In the genomic region with DNA sequence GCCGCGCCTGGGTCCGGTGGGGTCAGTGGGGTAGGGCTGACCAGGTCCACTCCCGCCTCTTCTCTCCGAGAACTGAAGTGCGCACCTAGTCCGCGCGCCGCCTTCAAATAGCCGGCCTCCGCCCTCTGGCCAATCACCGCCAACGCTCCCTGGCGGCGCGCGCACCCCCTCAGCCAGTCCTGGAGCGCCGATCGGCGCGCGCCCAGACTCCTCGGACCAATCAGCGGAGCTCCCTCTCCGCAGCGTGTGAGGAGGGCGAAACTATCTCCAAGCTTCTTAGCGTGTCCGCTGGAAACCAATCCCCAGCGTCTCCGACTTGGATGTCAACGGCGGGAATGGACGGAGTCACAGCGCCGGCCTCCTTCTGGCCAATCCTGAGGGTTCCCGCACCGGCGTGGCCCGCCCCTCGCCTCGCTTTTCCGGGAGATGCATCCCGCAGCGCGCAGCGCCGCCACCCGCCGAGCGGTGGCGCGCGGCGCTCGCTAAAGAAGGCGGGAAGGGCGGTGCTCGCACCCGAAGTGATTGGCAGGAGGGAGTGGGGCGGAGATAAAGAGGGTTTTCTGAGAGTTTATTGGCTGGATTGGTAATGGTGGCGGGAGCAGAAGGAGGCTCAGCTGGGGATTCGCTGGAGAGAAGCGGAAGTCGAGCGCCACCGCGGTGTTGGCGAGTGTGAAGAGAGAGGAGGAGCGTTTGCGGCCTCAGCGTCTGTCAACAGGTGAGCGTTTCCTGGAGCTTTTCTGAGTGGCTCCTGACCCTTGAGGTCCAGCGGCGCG, we compare ENCODE assay signal across 8 cellular contexts. TPM values are rescaled to one million over a fixed set of nuclear protein-coding genes. Genes with fewer than 3 reads are reported as not detected.
DNase-seq lines count a peak whose midpoint lies in the region; ATAC-seq and TF ChIP-seq lines count a peak whose summit lies in the region.

A gene (minus strand): TSS at position 81 of the 773 bp plus-strand sequence. CDS start 133 bp downstream, outside the sequence.

- H3K27ac Mint-ChIP-seq in activated CD4-positive, alpha-beta T cell treated with anti-CD3 and anti-CD28 coated beads, Interleukin-2, amount 10 ng/mL, durations not matched to agents 24 days and 14 days: peak within 1 kb of the TSS; percentile 96

- H3K9me3 Mint-ChIP-seq in activated CD4-positive, alpha-beta T cell treated with anti-CD3 and anti-CD28 coated beads, Interleukin-2, amount 10 ng/mL, durations not matched to agents 24 days and 14 days: no peaks in the 10 kb centered on the region

- intact Hi-C loops in activated CD4-positive, alpha-beta T cell treated with anti-CD3 and anti-CD28 coated beads, Interleukin-2, amount 10 ng/mL, durations not matched to agents 24 days and 14 days (cut with micrococcal nuclease): loop anchor here (1.0 to 5.0 kb wide), 10 partner anchors 18 to 341 kb away; a partner anchor contains a TSS

- DNase-seq in NCI-H526 treated with DMSO at 0.1 percent for 48 hours (lab: John Stamatoyannopoulos, UW) (peak; percentile 99), coronary artery (ENCODE audit: low spot score) (peak; percentile 100)
- peak; percentile 99 for DNase-seq in activated CD4-positive, alpha-beta T cell treated with anti-CD3 and anti-CD28 coated beads, Interleukin-2, amount 10 ng/mL, durations not matched to agents 24 days and 14 days
- peak; percentile 92 to 93 for DNase-seq in stimulated activated CD4-positive, alpha-beta T cell treated with anti-CD3 and anti-CD28 coated beads, Interleukin-1b, Interleukin-23, amount 100 ng/mL, for 4 hours (ENCODE audit: low read depth in 2 of 2)

- peaks cover 24% of the 10 kb centered on the region for H3K36me3 Mint-ChIP-seq in activated CD4-positive, alpha-beta T cell treated with anti-CD3 and anti-CD28 coated beads, Interleukin-2, amount 10 ng/mL, durations not matched to agents 24 days and 14 days (ENCODE audit: low read depth)

- peak within 1 kb of the TSS; percentile 87 for H3K4me3 ChIP-seq in coronary artery

- ATAC-seq in GM19328 (IDR thresholded peaks at IDR 0.05; ENCODE audit: unreplicated experiment) (peak; percentile 86), HG03520 (IDR thresholded peaks at IDR 0.05; ENCODE audit: unreplicated experiment) (peak; percentile 76)

- peak within 1 kb of the TSS; percentile 83 for H3K4me3 Mint-ChIP-seq in activated CD4-positive, alpha-beta T cell treated with anti-CD3 and anti-CD28 coated beads, Interleukin-2, amount 10 ng/mL, durations not matched to agents 24 days and 14 days

- H3K27ac ChIP-seq in C4-2B: peak within 1 kb of the TSS; percentile 86
- H3K27ac ChIP-seq in coronary artery: peak within 1 kb of the TSS; percentile 97
- H3K27ac ChIP-seq in layer of hippocampus (ENCODE audit: low read depth, low read length): peak within 1 kb of the TSS; percentile 91

- TF ChIP-seq CTCF in C4-2B (conservative IDR thresholded peaks at IDR 0.05) (peak; percentile 99), coronary artery (IDR thresholded peaks at IDR 0.05) (peak; percentile 79)

- no peaks in the 10 kb centered on the region for H3K27me3 ChIP-seq in layer of hippocampus (ENCODE audit: control insufficient read depth, insufficient read depth, low read length)

- peaks cover 38% of the 10 kb centered on the region for H3K4me1 Mint-ChIP-seq in activated CD4-positive, alpha-beta T cell treated with anti-CD3 and anti-CD28 coated beads, Interleukin-2, amount 10 ng/mL, durations not matched to agents 24 days and 14 days

- no peaks in the 10 kb centered on the region for H3K27me3 Mint-ChIP-seq in activated CD4-positive, alpha-beta T cell treated with anti-CD3 and anti-CD28 coated beads, Interleukin-2, amount 10 ng/mL, durations not matched to agents 24 days and 14 days

RNA-seq across cellular contexts. Expression of the gene that starts here (rescaled TPM):
- 85.8 and 90.2 TPM in 2 replicates for total RNA-seq in activated CD4-positive, alpha-beta T cell treated with anti-CD3 and anti-CD28 coated beads, Interleukin-2, amount 10 ng/mL, durations not matched to agents 24 days and 14 days

Comparison
In these comparisons a context has a peak if more than half of its experiments do, and no peak if none do; other contexts are left out.
1. Peak in every context shown above with its lines: DNase-seq, ATAC-seq, H3K4me3 ChIP-seq and H3K27ac ChIP-seq.